30 cellular contexts compared by ENCODE assay signal in the genomic region with DNA sequence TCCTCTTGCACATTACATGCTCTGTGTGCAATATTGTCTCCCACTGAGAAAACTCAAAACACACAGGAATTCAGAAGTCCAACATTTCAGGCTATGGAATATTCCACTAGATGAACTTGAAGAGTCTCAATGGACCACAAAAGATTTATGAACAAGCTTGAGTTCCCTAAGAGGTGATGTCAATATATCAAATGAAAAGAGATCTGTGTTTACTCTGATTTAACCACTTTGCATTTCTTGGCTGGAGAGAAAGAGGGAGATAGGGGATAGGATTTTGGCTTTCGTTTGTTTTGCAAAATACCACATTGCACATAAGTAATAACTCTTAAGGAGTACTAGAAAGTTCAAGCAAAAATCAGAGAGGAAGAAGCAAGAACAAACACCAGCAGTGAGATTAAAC. TPM values are rescaled to one million over a fixed set of nuclear protein-coding genes. Genes with fewer than 3 reads are reported as not detected.
DNase-seq lines count a peak whose midpoint lies in the region; ATAC-seq and TF ChIP-seq lines count a peak whose summit lies in the region.
"Had no signal": no experiment of that assay in that cellular context is flagged by ENCODE, and none has a peak within 500 bp of the region (broad histone marks: within the 10 kb centered on the region; RNA-seq: fewer than 3 reads in every experiment).

No MANE protein-coding gene starts in this region.

- DNase-seq in GM03348 (ENCODE audit: low spot score) = peak; percentile 27
- DNase-seq in astrocyte of the spinal cord (ENCODE audit: low read depth, low spot score) = peak; percentile 66
- no peak for DNase-seq in stomach
- DNase-seq in T-helper 1 cell = no peak
- DNase-seq in testis = no peak
- no peak for DNase-seq in activated naive CD4-positive, alpha-beta T cell treated with anti-CD3 and anti-CD28 coated beads, Interleukin-2, amount 10 ng/mL, durations not matched to agents 7 days and 5 days
- no peak for DNase-seq in effector CD8-positive, alpha-beta T cell (lab: John Stamatoyannopoulos, UW)
- DNase-seq: activated CD4-positive, alpha-beta T cell treated with anti-CD3 and anti-CD28 coated beads for 1 hour; activated CD8-positive, alpha-beta memory T cell treated with anti-CD3 and anti-CD28 coated beads for 24 hours; activated naive CD4-positive, alpha-beta T cell treated with Interleukin-2 at 50 U/mL for 16 hours; activated T-cell treated with anti-CD3 and anti-CD28 coated beads, Interleukin-2, amount 50 U/mL, for 24 hours; cerebellar nuclear complex; effector memory CD8-positive, alpha-beta T cell; esophagus squamous epithelium; head of caudate nucleus; KG1; MV-4-11; natural killer cell; NCI-H1694; NCI-H82; OCI-M1; ovary; right cardiac atrium; stimulated activated CD4-positive, alpha-beta T cell treated with anti-CD3 and anti-CD28 coated beads, Interleukin-15, amount 100 ng/mL, for 24 hours; substantia nigra had no signal

- H3K4me1 Mint-ChIP-seq in activated naive CD4-positive, alpha-beta T cell treated with anti-CD3 and anti-CD28 coated beads, Interleukin-2, amount 10 ng/mL, durations not matched to agents 7 days and 5 days = no peaks in the 10 kb centered on the region
- H3K4me1 Mint-ChIP-seq: natural killer cell had no signal

- no peaks in the 10 kb centered on the region for H3K9me3 Mint-ChIP-seq in activated naive CD4-positive, alpha-beta T cell treated with anti-CD3 and anti-CD28 coated beads, Interleukin-2, amount 10 ng/mL, durations not matched to agents 7 days and 5 days
- H3K9me3 Mint-ChIP-seq: activated T-cell treated with anti-CD3 and anti-CD28 coated beads, Interleukin-2, amount 50 U/mL, for 24 hours had no signal

- no peak for TF ChIP-seq POLR2A in gastroesophageal sphincter (IDR thresholded peaks at IDR 0.05)
- no peak for TF ChIP-seq POLR2A in stomach (IDR thresholded peaks at IDR 0.05)
- no peak for TF ChIP-seq POLR2A in testis (IDR thresholded peaks at IDR 0.05)

- H3K27ac ChIP-seq in gastroesophageal sphincter (peak overlapping the region; percentile 2 to 97 (median 79)), stomach (peak overlapping the region in 3 of 5 donors; percentile 55 to 61 (median 59)), testis (no peak overlapping the region)
- H3K27ac ChIP-seq: ovary had no signal

- H3K27me3 ChIP-seq in gastroesophageal sphincter (no peaks in the 10 kb centered on the region), stomach (no peaks in the 10 kb centered on the region), testis (no peaks in the 10 kb centered on the region)
- H3K27me3 ChIP-seq: BE2C, esophagus squamous epithelium, ovary had no signal

- no peaks in the 10 kb centered on the region for H3K9me3 ChIP-seq in gastroesophageal sphincter
- H3K9me3 ChIP-seq in stomach = no peaks in the 10 kb centered on the region
- no peaks in the 10 kb centered on the region for H3K9me3 ChIP-seq in testis
- H3K9me3 ChIP-seq: BE2C, esophagus squamous epithelium, ovary had no signal

- in situ Hi-C loops in astrocyte of the spinal cord (cut with HindIII; ENCODE audit: low sequenced_read_pairs) = no loop called here

- 0 to 31% methylated on average over 1 of the region's 1 CpG for WGBS in gastroesophageal sphincter (ENCODE audit: low coverage in 1 of 2), 2 donors
- 50 to 64% (median 59%) methylated on average over 1 of the region's 1 CpG for WGBS in stomach, 5 donors
- 27 to 44% methylated on average over 1 of the region's 1 CpG for WGBS in testis, 2 donors

- no peak overlapping the region for H3K4me3 Mint-ChIP-seq in activated naive CD4-positive, alpha-beta T cell treated with anti-CD3 and anti-CD28 coated beads, Interleukin-2, amount 10 ng/mL, durations not matched to agents 7 days and 5 days
- H3K4me3 Mint-ChIP-seq: activated T-cell treated with anti-CD3 and anti-CD28 coated beads, Interleukin-2, amount 50 U/mL, for 24 hours; effector memory CD8-positive, alpha-beta T cell; natural killer cell had no signal

- H3K36me3 Mint-ChIP-seq in activated naive CD4-positive, alpha-beta T cell treated with anti-CD3 and anti-CD28 coated beads, Interleukin-2, amount 10 ng/mL, durations not matched to agents 7 days and 5 days = no peaks in the 10 kb centered on the region
- H3K36me3 Mint-ChIP-seq: natural killer cell had no signal

- no peak for ATAC-seq in gastroesophageal sphincter
- ATAC-seq: effector memory CD8-positive, alpha-beta T cell; GM12878; HCT116; natural killer cell; right cardiac atrium; Right ventricle myocardium inferior had no signal

- no peak overlapping the region for H3K27ac Mint-ChIP-seq in activated naive CD4-positive, alpha-beta T cell treated with anti-CD3 and anti-CD28 coated beads, Interleukin-2, amount 10 ng/mL, durations not matched to agents 7 days and 5 days
- H3K27ac Mint-ChIP-seq: activated T-cell treated with anti-CD3 and anti-CD28 coated beads, Interleukin-2, amount 50 U/mL, for 24 hours; effector memory CD8-positive, alpha-beta T cell; natural killer cell had no signal

- TF ChIP-seq CTCF in astrocyte of the spinal cord (IDR thresholded peaks at IDR 0.05; ENCODE audit: low read depth, low read length) (no peak), gastroesophageal sphincter (IDR thresholded peaks at IDR 0.05) (no peak), stomach (IDR thresholded peaks at IDR 0.05) (no peak), testis (IDR thresholded peaks at IDR 0.05) (no peak)

- H3K36me3 ChIP-seq in gastroesophageal sphincter = peaks cover 0 to 26% of the 10 kb centered on the region in 2 donors
- H3K36me3 ChIP-seq in stomach = peaks cover 0 to 11% (median 5%) of the 10 kb centered on the region in 4 donors
- H3K36me3 ChIP-seq in testis (ENCODE audit: low read depth, missing control alignments) = no peaks in the 10 kb centered on the region
- H3K36me3 ChIP-seq: esophagus squamous epithelium, ovary had no signal

- intact Hi-C loops in stomach (cut with DNase I; ENCODE audit: low total_unique reads) (no loop called here), testis (cut with DNase I; ENCODE audit: low total_unique reads) (no loop called here)

- no peak for TF ChIP-seq EP300 in gastroesophageal sphincter (IDR thresholded peaks at IDR 0.05)
- TF ChIP-seq EP300 in stomach (IDR thresholded peaks at IDR 0.05) = no peak

- H3K27me3 Mint-ChIP-seq in activated naive CD4-positive, alpha-beta T cell treated with anti-CD3 and anti-CD28 coated beads, Interleukin-2, amount 10 ng/mL, durations not matched to agents 7 days and 5 days = no peaks in the 10 kb centered on the region
- H3K27me3 Mint-ChIP-seq: activated T-cell treated with anti-CD3 and anti-CD28 coated beads, Interleukin-2, amount 50 U/mL, for 24 hours; effector memory CD8-positive, alpha-beta T cell had no signal

- H3K4me3 ChIP-seq in astrocyte of the spinal cord (ENCODE audit: low read depth, low read length) (no peak overlapping the region), gastroesophageal sphincter (no peak overlapping the region), stomach (no peak overlapping the region), testis (no peak overlapping the region)
- H3K4me3 ChIP-seq: esophagus squamous epithelium, GM12878, ovary had no signal

- H3K4me1 ChIP-seq in gastroesophageal sphincter = peaks cover 48 to 99% (median 51%) of the 10 kb centered on the region in 3 donors
- peaks cover 0 to 89% (median 48%) of the 10 kb centered on the region in 4 donors for H3K4me1 ChIP-seq in stomach
- peaks cover 8% of the 10 kb centered on the region for H3K4me1 ChIP-seq in testis

- CTCF ChIA-PET in activated naive CD4-positive, alpha-beta T cell treated with anti-CD3 and anti-CD28 coated beads, Interleukin-2, amount 10 ng/mL, durations not matched to agents 7 days and 5 days (lab: Charles Lee) = no interaction called here

RNA-seq across cellular contexts. Expression of gene PDZRN3, which starts 20.2 kb away (rescaled TPM):
- 100 to 1,000 TPM; 227 to 305 (median 265) TPM for total RNA-seq in gastroesophageal sphincter
- total RNA-seq in stomach = 100 to 1,000 TPM in 2 of 5 donors, 10 to 100 TPM in 3; 57.1 to 174 (median 80.6) TPM
- 10 to 100 TPM; 21.9 to 38.6 (median 26.3) TPM for polyA plus RNA-seq in stomach
- 10 to 100 TPM; 23.1 to 30.8 TPM for total RNA-seq in testis
- polyA plus RNA-seq in testis (ENCODE audit: insufficient read depth, low read depth, low replicate concordance) = 15.8 TPM
- total RNA-seq: natural killer cell had no signal

Comparison
In these comparisons a context has a peak if more than half of its experiments do, and no peak if none do; other contexts are left out.
1. DNase-seq: peak in GM03348 (single experiment) and astrocyte of the spinal cord (single experiment); none in stomach (single experiment), T-helper 1 cell (0 of 5), testis (single experiment), activated naive CD4-positive, alpha-beta T cell treated with anti-CD3 and anti-CD28 coated beads, Interleukin-2, amount 10 ng/mL, durations not matched to agents 7 days and 5 days (single experiment) and effector CD8-positive, alpha-beta T cell (single experiment).
2. H3K27ac ChIP-seq: peak in gastroesophageal sphincter (4 of 4) and stomach (3 of 5); none in testis (0 of 2).